12 cellular contexts compared by ENCODE assay signal in the genomic region with DNA sequence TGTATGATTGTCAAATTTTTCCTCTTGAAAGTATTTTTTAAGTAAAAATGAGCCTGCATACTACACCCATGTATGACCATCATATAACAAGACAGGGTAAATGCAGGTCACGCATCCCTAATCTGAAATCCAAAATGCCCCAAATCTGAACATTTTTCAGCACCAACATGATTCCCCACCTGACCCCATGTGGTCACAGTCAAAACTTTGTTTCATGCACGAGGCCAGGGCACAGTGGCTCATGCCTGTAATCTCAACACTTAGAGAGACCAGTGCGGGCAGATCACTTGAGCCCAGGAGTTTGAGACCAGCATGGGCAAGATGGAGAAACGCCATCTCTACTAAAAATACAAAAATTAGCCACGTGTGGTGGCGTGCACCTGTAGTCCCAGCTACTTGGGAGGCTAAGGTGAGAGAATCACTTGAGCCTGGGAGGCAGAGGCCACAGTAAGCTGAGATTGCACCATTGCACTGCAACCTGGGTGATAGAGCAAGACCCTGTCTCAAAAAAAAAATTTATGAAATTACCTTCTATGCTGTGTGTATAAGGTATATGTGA.
A peak's percentile ranks its signal among the peaks of the same experiment; 100 is the strongest.
DNase-seq lines count a peak whose midpoint lies in the region; ATAC-seq and TF ChIP-seq lines count a peak whose summit lies in the region.
"Had no signal": no experiment of that assay in that cellular context is flagged by ENCODE, and none has a peak within 500 bp of the region (broad histone marks: within the 10 kb centered on the region; RNA-seq: fewer than 3 reads in every experiment).

No MANE protein-coding gene starts in this region.

- H3K4me3 Mint-ChIP-seq in activated T-helper 17 cell treated with anti-CD3 and anti-CD28 coated beads, Interleukin-2, amount 50 U/mL, for 72 hours, result peak overlapping the region; percentile 86
- H3K4me3 Mint-ChIP-seq in natural killer cell treated with Interleukin-12 subunit alpha and Interleukin-12 subunit beta and Interleukin-15 and Interleukin-18, amount 100 ng/mL, for 72 hours, result peak overlapping the region; percentile 91

- H3K79me2 ChIP-seq in KMS-11 (ENCODE audit: insufficient read depth, low read depth), result peaks cover 38% of the 10 kb centered on the region

- H3K27ac ChIP-seq in C4-2B (peak overlapping the region; percentile 39; the same call in 1 of the 2 replicates), KMS-11 (peak overlapping the region; percentile 89), transverse colon (peak overlapping the region in 1 of 4 donors; percentile 65)

- H3K27me3 ChIP-seq in KMS-11 (ENCODE audit: insufficient read depth, low read depth) (no peaks in the 10 kb centered on the region), transverse colon (no peaks in the 10 kb centered on the region)

- H3K9me3 ChIP-seq in transverse colon, result no peaks in the 10 kb centered on the region
- H3K9me3 ChIP-seq: HAP-1 had no signal

- H4K20me1 ChIP-seq in KMS-11 (ENCODE audit: insufficient read depth), result no peaks in the 10 kb centered on the region

- no peak for TF ChIP-seq EP300 in transverse colon (IDR thresholded peaks at IDR 0.05; ENCODE audit: low read depth)

- H3K9me3 Mint-ChIP-seq in activated T-helper 17 cell treated with anti-CD3 and anti-CD28 coated beads, Interleukin-2, amount 50 U/mL, for 72 hours, result no peaks in the 10 kb centered on the region
- H3K9me3 Mint-ChIP-seq in natural killer cell treated with Interleukin-12 subunit alpha and Interleukin-12 subunit beta and Interleukin-15 and Interleukin-18, amount 100 ng/mL, for 72 hours, result no peaks in the 10 kb centered on the region
- H3K9me3 Mint-ChIP-seq: IgD-negative memory B cell, naive B cell had no signal

- no peak overlapping the region; the same call in 1 of the 2 replicates for H2AFZ ChIP-seq in KMS-11 (ENCODE audit: low read depth)

- TF ChIP-seq POLR2A in transverse colon (IDR thresholded peaks at IDR 0.05), result no peak

- H3K9ac ChIP-seq in KMS-11, result peak overlapping the region; percentile 57

- H3K4me1 ChIP-seq in KMS-11 (ENCODE audit: low read depth, poor library complexity, severe bottlenecking), result peaks cover 91% of the 10 kb centered on the region
- H3K4me1 ChIP-seq in transverse colon, result peaks cover 19 to 53% (median 33%) of the 10 kb centered on the region in 4 donors

- peak; percentile 5 for ATAC-seq in activated T-helper 17 cell treated with anti-CD3 and anti-CD28 coated beads, Interleukin-2, amount 50 U/mL, for 72 hours (replicated peaks)
- peak in 1 of 2 donors; percentile 37 for ATAC-seq in natural killer cell treated with Interleukin-12 subunit alpha and Interleukin-12 subunit beta and Interleukin-15 and Interleukin-18, amount 100 ng/mL, for 72 hours
- ATAC-seq in GM19328 (IDR thresholded peaks at IDR 0.05; ENCODE audit: unreplicated experiment), result no peak

- intact Hi-C loops in transverse colon (cut with DNase I; ENCODE audit: low total_unique reads), result no loop called here

- H3K36me3 ChIP-seq in KMS-11 (ENCODE audit: insufficient read depth), result no peaks in the 10 kb centered on the region
- no peaks in the 10 kb centered on the region for H3K36me3 ChIP-seq in transverse colon
- H3K36me3 ChIP-seq: HAP-1 had no signal

- H3K4me3 ChIP-seq in KMS-11 (IDR thresholded peaks at IDR 0.05; ENCODE audit: insufficient read depth, low read depth, low read length), result no peak overlapping the region
- no peak overlapping the region for H3K4me3 ChIP-seq in transverse colon
- H3K4me3 ChIP-seq: HAP-1 had no signal

- 81 to 100% methylated on average over 1 to 6 of the region's 6 CpGs for WGBS in transverse colon (ENCODE audit: low coverage in 1 of 2), 2 donors

- peaks cover 61% of the 10 kb centered on the region for H3K4me1 Mint-ChIP-seq in activated T-helper 17 cell treated with anti-CD3 and anti-CD28 coated beads, Interleukin-2, amount 50 U/mL, for 72 hours
- peaks cover 55 to 74% of the 10 kb centered on the region in 2 donors for H3K4me1 Mint-ChIP-seq in natural killer cell treated with Interleukin-12 subunit alpha and Interleukin-12 subunit beta and Interleukin-15 and Interleukin-18, amount 100 ng/mL, for 72 hours (ENCODE audit: low read depth in 2 of 2)

- in situ Hi-C loops in transverse colon (cut with MboI; ENCODE audit: low pct_ligation_motif_present in 1 of 4, low pct_unique_long_range_greater_than_20kb in 1 of 4, low sequenced_read_pairs in 3 of 4), result no loop called here

- peak overlapping the region; percentile 79 for H3K4me2 ChIP-seq in KMS-11

- peak overlapping the region; percentile 96 for H3K27ac Mint-ChIP-seq in activated T-helper 17 cell treated with anti-CD3 and anti-CD28 coated beads, Interleukin-2, amount 50 U/mL, for 72 hours
- peak overlapping the region; percentile 97 to 99 for H3K27ac Mint-ChIP-seq in natural killer cell treated with Interleukin-12 subunit alpha and Interleukin-12 subunit beta and Interleukin-15 and Interleukin-18, amount 100 ng/mL, for 72 hours

- no peak for DNase-seq in natural killer cell treated with Interleukin-12 subunit alpha and Interleukin-12 subunit beta and Interleukin-15 and Interleukin-18, amount 100 ng/mL, for 72 hours (ENCODE audit: low spot score)
- DNase-seq in hippocampal formation (lab: John Stamatoyannopoulos, UW) (no peak), transverse colon (no peak)
- no peak for DNase-seq in activated CD8-positive, alpha-beta memory T cell treated with anti-CD3 and anti-CD28 coated beads, Interleukin-2, amount 50 U/mL, for 4 hours
- DNase-seq: islet precursor cell had no signal

- H3K27me3 Mint-ChIP-seq in activated T-helper 17 cell treated with anti-CD3 and anti-CD28 coated beads, Interleukin-2, amount 50 U/mL, for 72 hours, result no peaks in the 10 kb centered on the region
- H3K27me3 Mint-ChIP-seq in natural killer cell treated with Interleukin-12 subunit alpha and Interleukin-12 subunit beta and Interleukin-15 and Interleukin-18, amount 100 ng/mL, for 72 hours, result no peaks in the 10 kb centered on the region
- H3K27me3 Mint-ChIP-seq: IgD-negative memory B cell, naive B cell had no signal

- H3K36me3 Mint-ChIP-seq in activated T-helper 17 cell treated with anti-CD3 and anti-CD28 coated beads, Interleukin-2, amount 50 U/mL, for 72 hours (ENCODE audit: low read depth), result peaks cover 6% of the 10 kb centered on the region
- H3K36me3 Mint-ChIP-seq in natural killer cell treated with Interleukin-12 subunit alpha and Interleukin-12 subunit beta and Interleukin-15 and Interleukin-18, amount 100 ng/mL, for 72 hours, result no peaks in the 10 kb centered on the region

- TF ChIP-seq CTCF in C4-2B (conservative IDR thresholded peaks at IDR 0.05) (no peak), KMS-11 (conservative IDR thresholded peaks at IDR 0.05; ENCODE audit: low read depth, low read length) (no peak), transverse colon (IDR thresholded peaks at IDR 0.05) (no peak)
